24 cellular contexts compared by ENCODE assay signal in the genomic region with DNA sequence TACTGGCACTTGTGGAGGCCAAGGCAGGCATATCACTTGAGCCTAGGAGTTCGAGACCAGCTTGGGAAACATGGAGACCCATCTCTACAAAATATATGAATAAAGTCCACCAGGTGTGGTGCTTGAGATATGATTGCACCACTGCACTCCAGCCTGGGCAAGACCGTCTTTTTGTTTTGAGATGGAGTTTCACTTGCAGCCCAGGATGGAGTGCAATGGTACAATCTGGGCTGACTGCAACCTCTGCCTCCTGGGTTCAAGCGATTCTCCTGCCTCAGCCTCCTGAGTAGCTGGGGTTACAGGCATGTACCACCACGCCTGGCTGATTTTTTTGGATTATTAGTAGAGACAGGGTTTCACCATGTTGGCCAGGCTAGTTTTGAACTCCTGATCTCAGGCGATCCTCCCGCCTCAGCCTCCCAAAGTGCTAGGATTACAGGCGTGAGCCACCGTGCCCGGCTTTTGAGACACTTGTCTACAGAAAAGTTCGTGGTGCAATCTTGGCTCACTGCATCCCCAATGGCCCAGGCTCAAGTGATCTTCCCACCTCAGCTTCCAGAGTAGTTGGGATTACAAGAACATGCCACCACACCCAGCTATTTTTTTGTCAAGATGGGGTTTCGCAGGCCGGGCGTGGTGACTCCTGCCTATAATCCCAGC. TPM values are rescaled to one million over a fixed set of nuclear protein-coding genes. Genes with fewer than 3 reads are reported as not detected.
DNase-seq lines count a peak whose midpoint lies in the region; ATAC-seq, FAIRE-seq and TF ChIP-seq lines count a peak whose summit lies in the region.
"Had no signal": no experiment of that assay in that cellular context is flagged by ENCODE, and none has a peak within 500 bp of the region (broad histone marks: within the 10 kb centered on the region; RNA-seq: fewer than 3 reads in every experiment).

No MANE protein-coding gene starts in this region.

- CTCF ChIA-PET in HepG2 (lab: Yijun Ruan, JAX; ENCODE audit: low intra/inter-chr PET ratio, low total read pairs): no interaction called here
- CTCF ChIA-PET in T-cell (lab: Charles Lee): interaction anchor here in 1 of 2 donors (0.5 to 0.7 kb wide), 3 partner anchors 86 to 797 kb away, joined by 4 to 5 read pairs (median 4); no protein-coding TSS in a partner anchor

- POLR2A ChIA-PET in HepG2 (lab: Yijun Ruan, JAX) (interaction anchor here (0.7 to 2.3 kb wide), 4 partner anchors 16 to 25 kb away, joined by 4 to 9 read pairs (median 6); partner anchors contain the start of gene ATP5F1B), T-cell (lab: Charles Lee) (interaction anchor here (0.7 to 1.0 kb wide), 3 partner anchors 11 to 22 kb away, joined by 3 to 7 read pairs (median 4); no protein-coding TSS in a partner anchor)

- H3K9me3 ChIP-seq in HepG2 (ENCODE audit: low read length): no peaks in the 10 kb centered on the region
- H3K9me3 ChIP-seq in right lobe of liver: no peaks in the 10 kb centered on the region
- no peaks in the 10 kb centered on the region for H3K9me3 ChIP-seq in endodermal cell (ENCODE audit: control insufficient read depth, low read length)
- H3K9me3 ChIP-seq: gastrocnemius medialis, ovary, suprapubic skin had no signal

- H3K79me2 ChIP-seq in HepG2 (ENCODE audit: insufficient read depth, low read length): no peaks in the 10 kb centered on the region

- no TSS peak for BruUV-seq in HepG2 (replicated peaks; lab: Mats Ljungman, UMichigan)

- H3K27ac Mint-ChIP-seq in T-cell: no peak overlapping the region
- no peak overlapping the region for H3K27ac Mint-ChIP-seq in endodermal cell
- H3K27ac Mint-ChIP-seq: activated naive CD4-positive, alpha-beta T cell treated with anti-CD3 and anti-CD28 coated beads, Interleukin-2, amount 10 ng/mL, durations not matched to agents 7 days and 5 days had no signal

- no peak for TF ChIP-seq RAD21 in HepG2 (CRISPR knock-in tag; IDR thresholded peaks at IDR 0.05)

- no peak overlapping the region for H3K4me2 ChIP-seq in HepG2 (ENCODE audit: low read depth, low read length)

- H3K4me3 ChIP-seq in HepG2 (replicated peaks in 1 of 3; ENCODE audit: insufficient read depth in 1 of 3, low read depth in 2 of 3, low read length in 3 of 3) (no peak overlapping the region), right lobe of liver (no peak overlapping the region), endodermal cell (ENCODE audit: low read length) (no peak overlapping the region)
- H3K4me3 ChIP-seq: gastrocnemius medialis, lung, ovary, suprapubic skin had no signal

- TF ChIP-seq EP300 in HepG2 (IDR thresholded peaks at IDR 0.05; ENCODE audit: low read depth in 2 of 2, low read length in 2 of 2): no peak
- no peak for TF ChIP-seq EP300 in HepG2 (CRISPR knock-in tag; IDR thresholded peaks at IDR 0.05; ENCODE audit: borderline replicate concordance)

- FAIRE-seq in HepG2 (lab: Jason Lieb, UNC): no peak
- FAIRE-seq: HTR-8/SVneo, islet of Langerhans had no signal

- H4K20me1 ChIP-seq in HepG2 (ENCODE audit: insufficient read depth, low read length): no peaks in the 10 kb centered on the region

- TF ChIP-seq POLR2A in HepG2 (IDR thresholded peaks at IDR 0.05; ENCODE audit: insufficient read depth in 1 of 2, low read depth in 2 of 2, low read length in 2 of 2) (no peak; a peak in 1 of 4 replicates), right lobe of liver (IDR thresholded peaks at IDR 0.05) (no peak)

- H3K36me3 ChIP-seq in HepG2 (replicated peaks in 1 of 2; ENCODE audit: control insufficient read depth in 1 of 2, insufficient read depth in 2 of 2, low read length in 2 of 2) (peaks cover 5 to 28% of the 10 kb centered on the region in 2 experiments), right lobe of liver (peaks cover 0 to 40% (median 16%) of the 10 kb centered on the region in 4 donors), endodermal cell (ENCODE audit: control insufficient read depth, insufficient read depth, low read length) (peaks cover 52% of the 10 kb centered on the region)
- H3K36me3 ChIP-seq: ovary had no signal

- intact Hi-C loops in HepG2 (cut with micrococcal nuclease; ENCODE audit: unreplicated experiment): no loop called here
- intact Hi-C loops in right lobe of liver (cut with DNase I): no loop called here

- no peak for DNase-seq in HepG2 (ENCODE audit: low spot score)
- no peak for DNase-seq in right lobe of liver
- DNase-seq in T-cell: no peak
- peak; percentile 47 for DNase-seq in endodermal cell
- DNase-seq in NOMO-1 treated with DMSO at 0.1 percent for 48 hours (lab: John Stamatoyannopoulos, UW; ENCODE audit: unreplicated experiment): no peak
- no peak for DNase-seq in NOMO-1 (lab: John Stamatoyannopoulos, UW; ENCODE audit: unreplicated experiment in 2 of 2)
- no peak for DNase-seq in mucosa of gallbladder (ENCODE audit: low spot score)
- no peak for DNase-seq in GM13976 (ENCODE audit: low spot score)
- DNase-seq: activated CD4-positive, alpha-beta T cell treated with anti-CD3 and anti-CD28 coated beads for 1 hour; activated naive CD4-positive, alpha-beta T cell treated with anti-CD3 and anti-CD28 coated beads, Interleukin-2, amount 10 ng/mL, durations not matched to agents 7 days and 5 days; CD4-positive, alpha-beta memory T cell; DMS53; effector CD4-positive, alpha-beta T cell; gastrocnemius medialis; hypothalamus; NCI-H1930; ovary had no signal

- H3K4me3 Mint-ChIP-seq in T-cell (no peak overlapping the region), endodermal cell (no peak overlapping the region)
- H3K4me3 Mint-ChIP-seq: activated naive CD4-positive, alpha-beta T cell treated with anti-CD3 and anti-CD28 coated beads, Interleukin-2, amount 10 ng/mL, durations not matched to agents 7 days and 5 days; CD4-positive, alpha-beta memory T cell had no signal

- in situ Hi-C loops in HepG2 (cut with HindIII; ENCODE audit: extremely low pct_ligation_motif_present, low pct_unique_long_range_greater_than_20kb): no loop called here
- in situ Hi-C loops in GM13976 (cut with MboI; ENCODE audit: low sequenced_read_pairs, unreplicated experiment): no loop called here

- no peaks in the 10 kb centered on the region for H3K27me3 Mint-ChIP-seq in T-cell
- H3K27me3 Mint-ChIP-seq in endodermal cell (ENCODE audit: insufficient read depth): no peaks in the 10 kb centered on the region
- H3K27me3 Mint-ChIP-seq: activated naive CD4-positive, alpha-beta T cell treated with anti-CD3 and anti-CD28 coated beads, Interleukin-2, amount 10 ng/mL, durations not matched to agents 7 days and 5 days; CD4-positive, alpha-beta memory T cell had no signal

- no peak for TF ChIP-seq CTCF in HepG2 (CRISPR knock-in tag; IDR thresholded peaks at IDR 0.05)
- no peak for TF ChIP-seq CTCF in right lobe of liver (IDR thresholded peaks at IDR 0.05)
- TF ChIP-seq CTCF in endodermal cell (conservative IDR thresholded peaks at IDR 0.05): no peak
- no peak for TF ChIP-seq CTCF in GM13976 (IDR thresholded peaks at IDR 0.05; ENCODE audit: borderline replicate concordance, control extremely low read depth, extremely low read depth, insufficient read depth, missing control alignments)

- H3K27ac ChIP-seq in HepG2 (ENCODE audit: extremely low read length, insufficient read depth, low read length) (no peak overlapping the region), right lobe of liver (no peak overlapping the region), endodermal cell (ENCODE audit: low read depth, low read length) (no peak overlapping the region)
- H3K27ac ChIP-seq: gastrocnemius medialis, ovary, suprapubic skin had no signal

- 90% methylated on average over 13 of the region's 13 CpGs for WGBS in HepG2 (ENCODE audit: low lambda C conversion rate)
- WGBS in right lobe of liver (ENCODE audit: insufficient coverage, low coverage, low lambda C conversion rate, missing lambda C conversion rate): 78% methylated on average over 8 of the region's 13 CpGs
- 91 to 95% methylated on average over 11 to 13 of the region's 13 CpGs for WGBS in endodermal cell (ENCODE audit: insufficient coverage in 1 of 2, insufficient read length in 1 of 2), 2 experiments

- no peaks in the 10 kb centered on the region for H3K9me3 Mint-ChIP-seq in T-cell
- H3K9me3 Mint-ChIP-seq in endodermal cell: no peaks in the 10 kb centered on the region
- H3K9me3 Mint-ChIP-seq: activated naive CD4-positive, alpha-beta T cell treated with anti-CD3 and anti-CD28 coated beads, Interleukin-2, amount 10 ng/mL, durations not matched to agents 7 days and 5 days; CD4-positive, alpha-beta memory T cell had no signal

- peaks cover 26% of the 10 kb centered on the region for H3K36me3 Mint-ChIP-seq in T-cell
- H3K36me3 Mint-ChIP-seq in endodermal cell (ENCODE audit: low read depth): peaks cover 30% of the 10 kb centered on the region

- no peak overlapping the region for H3K9ac ChIP-seq in HepG2 (ENCODE audit: insufficient read depth, low read depth, low read length)
- H3K9ac ChIP-seq in endodermal cell (ENCODE audit: extremely low read depth, low read length, poor library complexity, severe bottlenecking): no peak overlapping the region

- H3K27me3 ChIP-seq in HepG2 (ENCODE audit: control insufficient read depth in 1 of 2, insufficient read depth in 2 of 2, low read length in 2 of 2): no peaks in the 10 kb centered on the region
- H3K27me3 ChIP-seq in right lobe of liver: no peaks in the 10 kb centered on the region
- H3K27me3 ChIP-seq in endodermal cell (ENCODE audit: control insufficient read depth, insufficient read depth, low read length, poor library complexity, severe bottlenecking): no peaks in the 10 kb centered on the region
- H3K27me3 ChIP-seq: gastrocnemius medialis, ovary, suprapubic skin had no signal

- H2AFZ ChIP-seq in HepG2 (ENCODE audit: low read length): no peak overlapping the region

- H3K4me1 ChIP-seq in HepG2 (ENCODE audit: insufficient read depth, low read length) (no peaks in the 10 kb centered on the region), right lobe of liver (no peaks in the 10 kb centered on the region), endodermal cell (ENCODE audit: control insufficient read depth, insufficient read depth, low read length) (no peaks in the 10 kb centered on the region)
- H3K4me1 ChIP-seq: gastrocnemius medialis, suprapubic skin had no signal

- H3K4me1 Mint-ChIP-seq in T-cell (no peaks in the 10 kb centered on the region), endodermal cell (no peaks in the 10 kb centered on the region)

- ATAC-seq in HepG2: peak; percentile 22; the same call in 2 of the 3 replicates
- no peak for ATAC-seq in right lobe of liver
- ATAC-seq in T-cell (replicated peaks in 1 of 4): peak in 3 of 4 experiments; percentile 16 to 18 (median 17)
- ATAC-seq: esophagus mucosa, gastrocnemius medialis, sciatic nerve, SK-N-SH treated with all-trans-retinoic acid at 6 μM for 48 hours had no signal

RNA-seq across cellular contexts. Expression of gene ATP5F1B, which starts 16.3 kb away (rescaled TPM):
- 1,051 and 1,399 TPM in 2 replicates for total RNA-seq in HepG2 (2016; rRNA removed; fragmentation: Illumina TruSeq; extraction: Trizol)
- 224 and 228 TPM in 2 replicates for total RNA-seq in HepG2 (2016; cell fraction: cytosol; rRNA removed; fragmentation: Illumina TruSeq; extraction: Trizol; ENCODE audit: low read depth)
- total RNA-seq in HepG2 (2016; cell fraction: insoluble cytoplasmic fraction; rRNA removed; fragmentation: Illumina TruSeq; extraction: Trizol): 1,021 and 1,411 TPM in 2 replicates
- total RNA-seq in HepG2 (2016; cell fraction: membrane; rRNA removed; fragmentation: Illumina TruSeq; extraction: Trizol): 344 and 367 TPM in 2 replicates
- total RNA-seq in HepG2 (2016; cell fraction: nucleus; rRNA removed; fragmentation: Illumina TruSeq; extraction: Trizol): 359 and 382 TPM in 2 replicates
- 985 and 1,180 TPM in 2 replicates for polyA plus RNA-seq in HepG2 (2011; rRNA removed)
- 961 and 1,057 TPM in 2 replicates for polyA plus RNA-seq in HepG2 (2011; cell fraction: cytosol; rRNA removed)
- 521 and 614 TPM in 2 replicates for polyA plus RNA-seq in HepG2 (2011; cell fraction: nucleus; rRNA removed)
- polyA plus RNA-seq in HepG2 (2012): 690 and 871 TPM in 2 replicates
- polyA plus RNA-seq in HepG2 (2016; cell fraction: cytosol; fragmentation: Illumina TruSeq; extraction: Trizol; ENCODE audit: low read depth): 156 and 174 TPM in 2 replicates
- 1,081 and 1,136 TPM in 2 replicates for polyA plus RNA-seq in HepG2 (2016; cell fraction: insoluble cytoplasmic fraction; fragmentation: Illumina TruSeq; extraction: Trizol; ENCODE audit: low read depth)
- polyA plus RNA-seq in HepG2 (2016; cell fraction: membrane; fragmentation: Illumina TruSeq; extraction: Trizol; ENCODE audit: low read depth): 252 and 280 TPM in 2 replicates
- 530 and 544 TPM in 2 replicates for polyA plus RNA-seq in HepG2 (2016; cell fraction: nucleus; fragmentation: Illumina TruSeq; extraction: Trizol; ENCODE audit: insufficient read depth, low read depth)
- polyA minus RNA-seq in HepG2 (2011; rRNA and poly(A)+ RNA removed; ENCODE audit: low replicate concordance): 2,113 and 3,228 TPM in 2 replicates
- polyA minus RNA-seq in HepG2 (2011; cell fraction: cytosol; rRNA and poly(A)+ RNA removed): 569 and 591 TPM in 2 replicates
- polyA minus RNA-seq in HepG2 (2011; cell fraction: nucleus; rRNA and poly(A)+ RNA removed): 160 and 202 TPM in 2 replicates
- 100 to 1,000 TPM; 346 to 535 (median 362) TPM for total RNA-seq in right lobe of liver
- total RNA-seq in T-cell: 100 to 1,000 TPM; 252 to 290 (median 283) TPM
- total RNA-seq in endodermal cell: 100 to 1,000 TPM; 653 to 681 TPM
- polyA plus RNA-seq in endodermal cell (2013, experiment 1 of 2): 736 TPM
- polyA plus RNA-seq in endodermal cell (2013, experiment 2 of 2): 668 TPM
- total RNA-seq in mucosa of gallbladder: 558 TPM

RNA-seq across cellular contexts. Expression of gene PTGES3, which starts 26.0 kb away (rescaled TPM):
- total RNA-seq in HepG2 (2016; rRNA removed; fragmentation: Illumina TruSeq; extraction: Trizol) (159 and 290 TPM in 2 replicates), right lobe of liver (100 to 1,000 TPM in 2 of 6 experiments, 10 to 100 TPM in 4; 70.0 to 184 (median 81.8) TPM), T-cell (100 to 1,000 TPM; 121 to 155 (median 145) TPM), endodermal cell (100 to 1,000 TPM; 275 to 320 TPM), mucosa of gallbladder (201 TPM)
- total RNA-seq in HepG2 (2016; cell fraction: cytosol; rRNA removed; fragmentation: Illumina TruSeq; extraction: Trizol; ENCODE audit: low read depth): 36.7 and 44.1 TPM in 2 replicates
- 170 and 269 TPM in 2 replicates for total RNA-seq in HepG2 (2016; cell fraction: insoluble cytoplasmic fraction; rRNA removed; fragmentation: Illumina TruSeq; extraction: Trizol)
- total RNA-seq in HepG2 (2016; cell fraction: membrane; rRNA removed; fragmentation: Illumina TruSeq; extraction: Trizol): 155 and 168 TPM in 2 replicates
- 118 and 124 TPM in 2 replicates for total RNA-seq in HepG2 (2016; cell fraction: nucleus; rRNA removed; fragmentation: Illumina TruSeq; extraction: Trizol)
- 43.7 and 54.4 TPM in 2 replicates for polyA plus RNA-seq in HepG2 (2011; rRNA removed)
- 23.9 and 37.8 TPM in 2 replicates for polyA plus RNA-seq in HepG2 (2011; cell fraction: cytosol; rRNA removed)
- polyA plus RNA-seq in HepG2 (2011; cell fraction: nucleus; rRNA removed): 16.1 and 21.1 TPM in 2 replicates
- 244 and 265 TPM in 2 replicates for polyA plus RNA-seq in HepG2 (2012)
- polyA plus RNA-seq in HepG2 (2016; cell fraction: cytosol; fragmentation: Illumina TruSeq; extraction: Trizol; ENCODE audit: low read depth): 58.0 and 58.7 TPM in 2 replicates
- polyA plus RNA-seq in HepG2 (2016; cell fraction: insoluble cytoplasmic fraction; fragmentation: Illumina TruSeq; extraction: Trizol; ENCODE audit: low read depth): 452 and 465 TPM in 2 replicates
- polyA plus RNA-seq in HepG2 (2016; cell fraction: membrane; fragmentation: Illumina TruSeq; extraction: Trizol; ENCODE audit: low read depth): 140 and 145 TPM in 2 replicates
- 228 and 240 TPM in 2 replicates for polyA plus RNA-seq in HepG2 (2016; cell fraction: nucleus; fragmentation: Illumina TruSeq; extraction: Trizol; ENCODE audit: insufficient read depth, low read depth)
- 15.3 and 29.9 TPM in 2 replicates for polyA minus RNA-seq in HepG2 (2011; rRNA and poly(A)+ RNA removed; ENCODE audit: low replicate concordance)
- 57.2 and 64.6 TPM in 2 replicates for polyA minus RNA-seq in HepG2 (2011; cell fraction: cytosol; rRNA and poly(A)+ RNA removed)
- 23.0 and 29.1 TPM in 2 replicates for polyA minus RNA-seq in HepG2 (2011; cell fraction: nucleus; rRNA and poly(A)+ RNA removed)
- 328 TPM for polyA plus RNA-seq in endodermal cell (2013, experiment 1 of 2)
- 314 TPM for polyA plus RNA-seq in endodermal cell (2013, experiment 2 of 2)

RNA-seq across cellular contexts. Expression of gene BAZ2A, which starts 32.0 kb away (rescaled TPM):
- total RNA-seq in HepG2 (2016; rRNA removed; fragmentation: Illumina TruSeq; extraction: Trizol) (21.8 and 25.5 TPM in 2 replicates), right lobe of liver (10 to 100 TPM; 21.8 to 45.7 (median 33.4) TPM), T-cell (100 to 1,000 TPM; 149 to 257 (median 172) TPM), endodermal cell (100 to 1,000 TPM; 125 to 137 TPM), mucosa of gallbladder (99.3 TPM)
- 7.5 and 9.3 TPM in 2 replicates for total RNA-seq in HepG2 (2016; cell fraction: cytosol; rRNA removed; fragmentation: Illumina TruSeq; extraction: Trizol; ENCODE audit: low read depth)
- total RNA-seq in HepG2 (2016; cell fraction: insoluble cytoplasmic fraction; rRNA removed; fragmentation: Illumina TruSeq; extraction: Trizol): 19.6 and 20.3 TPM in 2 replicates
- total RNA-seq in HepG2 (2016; cell fraction: membrane; rRNA removed; fragmentation: Illumina TruSeq; extraction: Trizol): 10.4 and 11.5 TPM in 2 replicates
- total RNA-seq in HepG2 (2016; cell fraction: nucleus; rRNA removed; fragmentation: Illumina TruSeq; extraction: Trizol): 26.9 and 27.3 TPM in 2 replicates
- 63.5 and 73.5 TPM in 2 replicates for polyA plus RNA-seq in HepG2 (2011; rRNA removed)
- polyA plus RNA-seq in HepG2 (2011; cell fraction: cytosol; rRNA removed): 26.0 and 27.6 TPM in 2 replicates
- polyA plus RNA-seq in HepG2 (2011; cell fraction: nucleus; rRNA removed): 119 and 134 TPM in 2 replicates
- polyA plus RNA-seq in HepG2 (2012): 46.0 and 50.1 TPM in 2 replicates
- polyA plus RNA-seq in HepG2 (2016; cell fraction: cytosol; fragmentation: Illumina TruSeq; extraction: Trizol; ENCODE audit: low read depth): 0.96 and 1.7 TPM in 2 replicates
- 18.5 and 25.0 TPM in 2 replicates for polyA plus RNA-seq in HepG2 (2016; cell fraction: insoluble cytoplasmic fraction; fragmentation: Illumina TruSeq; extraction: Trizol; ENCODE audit: low read depth)
- 4.6 and 4.7 TPM in 2 replicates for polyA plus RNA-seq in HepG2 (2016; cell fraction: membrane; fragmentation: Illumina TruSeq; extraction: Trizol; ENCODE audit: low read depth)
- polyA plus RNA-seq in HepG2 (2016; cell fraction: nucleus; fragmentation: Illumina TruSeq; extraction: Trizol; ENCODE audit: insufficient read depth, low read depth): 52.0 and 52.8 TPM in 2 replicates
- 99.4 and 117 TPM in 2 replicates for polyA minus RNA-seq in HepG2 (2011; rRNA and poly(A)+ RNA removed; ENCODE audit: low replicate concordance)
- 47.0 and 52.8 TPM in 2 replicates for polyA minus RNA-seq in HepG2 (2011; cell fraction: cytosol; rRNA and poly(A)+ RNA removed)
- polyA minus RNA-seq in HepG2 (2011; cell fraction: nucleus; rRNA and poly(A)+ RNA removed): 86.6 and 108 TPM in 2 replicates
- 93.1 TPM for polyA plus RNA-seq in endodermal cell (2013, experiment 1 of 2)
- polyA plus RNA-seq in endodermal cell (2013, experiment 2 of 2): 89.0 TPM

Comparison
In these comparisons a context has a peak if more than half of its experiments do, and no peak if none do; other contexts are left out.
1. ATAC-seq: peak in HepG2 (single experiment) and T-cell (3 of 4); none in right lobe of liver (0 of 4).